Comparison of ENCODE assay signal across 14 cellular contexts in genomic region chr1:63677497-63677896, GRCh38.
A peak's percentile ranks its signal among the peaks of the same experiment; 100 is the strongest.
DNase-seq lines count a peak whose midpoint lies in the region; ATAC-seq and TF ChIP-seq lines count a peak whose summit lies in the region.
"Had no signal": no experiment of that assay in that cellular context is flagged by ENCODE, and none has a peak within 500 bp of the region (broad histone marks: within the 10 kb centered on the region; RNA-seq: fewer than 3 reads in every experiment).

No MANE protein-coding gene starts in this region.

- H4K20me1 ChIP-seq in GM23338 (replicated peaks; ENCODE audit: insufficient read depth) (no peaks in the 10 kb centered on the region), PC-3 (ENCODE audit: low read length) (no peaks in the 10 kb centered on the region)

- H2AFZ ChIP-seq in GM23338 = peak overlapping the region; percentile 66; the same call in 1 of the 2 replicates
- H2AFZ ChIP-seq in PC-3 (ENCODE audit: low read length) = no peak overlapping the region

- TF ChIP-seq CTCF in Caco-2 (IDR thresholded peaks at IDR 0.05; ENCODE audit: insufficient read depth in 1 of 2, low read depth in 1 of 2, low read length in 1 of 2, severe bottlenecking in 1 of 2, unreplicated experiment in 1 of 2) (no peak), GM23338 (conservative IDR thresholded peaks at IDR 0.05; ENCODE audit: low read depth in 2 of 2) (no peak), nephron (IDR thresholded peaks at IDR 0.05; ENCODE audit: unreplicated experiment in 3 of 3) (no peak), PC-3 (conservative IDR thresholded peaks at IDR 0.05; ENCODE audit: low read depth, low read length) (no peak)

- H3K27ac Mint-ChIP-seq in Caco-2 (ENCODE audit: unreplicated experiment) (peak overlapping the region; percentile 67), GM23338 (no peak overlapping the region), nephron (peak overlapping the region in 2 of 3 experiments; percentile 10 to 85)

- intact Hi-C loops in Caco-2 (cut with micrococcal nuclease; ENCODE audit: unreplicated experiment) (loop anchor here (10.0 kb wide), 1 partner anchor 377 kb away; no protein-coding TSS in a partner anchor), PC-3 (cut with micrococcal nuclease) (loop anchor here (10.0 kb wide), 1 partner anchor 237 kb away; no protein-coding TSS in a partner anchor)

- H3K27me3 ChIP-seq in Caco-2 (replicated peaks; ENCODE audit: control insufficient read depth, insufficient read depth, low read length) = no peaks in the 10 kb centered on the region
- no peaks in the 10 kb centered on the region for H3K27me3 ChIP-seq in GM23338 (ENCODE audit: insufficient read depth)
- no peaks in the 10 kb centered on the region for H3K27me3 ChIP-seq in PC-3 (ENCODE audit: low read length)

- no peaks in the 10 kb centered on the region for H3K27me3 Mint-ChIP-seq in Caco-2 (ENCODE audit: insufficient read depth, unreplicated experiment)
- peaks cover 4% of the 10 kb centered on the region for H3K27me3 Mint-ChIP-seq in GM23338 (ENCODE audit: insufficient read depth, low read depth, poor library complexity)
- H3K27me3 Mint-ChIP-seq in nephron (ENCODE audit: low read depth) = peaks cover 3% of the 10 kb centered on the region
- H3K27me3 Mint-ChIP-seq: CD4-positive, alpha-beta memory T cell had no signal

- CTCF ChIA-PET in Caco-2 (lab: Charles Lee) (no interaction called here), PC-3 (lab: Charles Lee) (no interaction called here)

- H3K4me1 ChIP-seq in Caco-2 = peaks cover 9% of the 10 kb centered on the region
- H3K4me1 ChIP-seq in GM23338 (ENCODE audit: insufficient read depth) = no peaks in the 10 kb centered on the region; the same call in 1 of the 2 replicates
- H3K4me1 ChIP-seq in PC-3 (ENCODE audit: insufficient read depth, low read length) = peaks cover 14% of the 10 kb centered on the region

- H3K36me3 ChIP-seq in Caco-2 (ENCODE audit: control insufficient read depth, insufficient read depth, low read length) (no peaks in the 10 kb centered on the region), GM23338 (ENCODE audit: insufficient read depth) (no peaks in the 10 kb centered on the region), PC-3 (ENCODE audit: low read depth, low read length) (no peaks in the 10 kb centered on the region)

- H3K4me3 Mint-ChIP-seq in Caco-2 (ENCODE audit: unreplicated experiment) (no peak overlapping the region), GM23338 (no peak overlapping the region), nephron (no peak overlapping the region)
- H3K4me3 Mint-ChIP-seq: CD4-positive, alpha-beta memory T cell; H9 had no signal

- ATAC-seq in GM23338 (no peak), PC-3 (no peak)
- ATAC-seq: HCT116 had no signal

- POLR2A ChIA-PET in Caco-2 (lab: Charles Lee) = no interaction called here
- POLR2A ChIA-PET in PC-3 (lab: Charles Lee; ENCODE audit: unreplicated experiment) = no interaction called here

- DNase-seq in Caco-2 = no peak
- no peak for DNase-seq in GM23338 (ENCODE audit: low spot score)
- DNase-seq in DMS53 (lab: John Stamatoyannopoulos, UW) = no peak
- DNase-seq in GOT3 (lab: John Stamatoyannopoulos, UW) = no peak
- DNase-seq in PC-3 = no peak
- DNase-seq: C1 segment of cervical spinal cord; CD4-positive, alpha-beta memory T cell; COR-L47; DMS153; DMS79; GF-D8; H9 had no signal

- H3K27ac ChIP-seq in GM23338 (ENCODE audit: low read depth) (no peak overlapping the region), PC-3 (ENCODE audit: low read length) (no peak overlapping the region)

- H3K4me2 ChIP-seq in GM23338 (no peak overlapping the region), PC-3 (ENCODE audit: low read length) (no peak overlapping the region)

- H3F3A ChIP-seq in GM23338 (replicated peaks; ENCODE audit: low read depth) (no peaks in the 10 kb centered on the region), PC-3 (ENCODE audit: low read length, unreplicated experiment) (no peaks in the 10 kb centered on the region)

- H3K79me2 ChIP-seq in GM23338 (replicated peaks; ENCODE audit: insufficient read depth) (no peaks in the 10 kb centered on the region), PC-3 (ENCODE audit: low read length) (no peaks in the 10 kb centered on the region)

- BruUV-seq in Caco-2 (replicated peaks; lab: Mats Ljungman, UMichigan) = no TSS peak
- no TSS peak for BruUV-seq in PC-3 (replicated peaks; lab: Mats Ljungman, UMichigan)

- no peaks in the 10 kb centered on the region for H3K36me3 Mint-ChIP-seq in Caco-2 (ENCODE audit: insufficient read depth, unreplicated experiment)
- H3K36me3 Mint-ChIP-seq in GM23338 (ENCODE audit: low read depth) = peaks cover 6% of the 10 kb centered on the region
- H3K36me3 Mint-ChIP-seq in nephron (ENCODE audit: low read depth) = no peaks in the 10 kb centered on the region

- H3K9me2 ChIP-seq in GM23338 (ENCODE audit: insufficient read depth) (peaks cover 11% of the 10 kb centered on the region; the same call in 1 of the 2 replicates), PC-3 (replicated peaks; ENCODE audit: low read length) (no peaks in the 10 kb centered on the region)

- H3K9me3 Mint-ChIP-seq in Caco-2 (ENCODE audit: unreplicated experiment) (peaks cover 13% of the 10 kb centered on the region), GM23338 (peaks cover 13% of the 10 kb centered on the region), nephron (peaks cover 6% of the 10 kb centered on the region)

- H3K9ac ChIP-seq in PC-3 (ENCODE audit: low read length) = no peak overlapping the region

- H3K4me1 Mint-ChIP-seq in Caco-2 (ENCODE audit: low read depth, unreplicated experiment) (peaks cover 16% of the 10 kb centered on the region), GM23338 (peaks cover 23% of the 10 kb centered on the region), nephron (peaks cover 24% of the 10 kb centered on the region)

- no peak overlapping the region for H3K4me3 ChIP-seq in Caco-2 (ENCODE audit: low read depth, low read length)
- no peak overlapping the region for H3K4me3 ChIP-seq in GM23338
- H3K4me3 ChIP-seq in PC-3 (ENCODE audit: low read length) = no peak overlapping the region

- H3K9me3 ChIP-seq in Caco-2 = no peaks in the 10 kb centered on the region
- no peaks in the 10 kb centered on the region for H3K9me3 ChIP-seq in PC-3 (ENCODE audit: low read length)

TF ChIP-seq in GM23338, 12 proteins besides CTCF, POLR2A, EP300 and RAD21 (continues in another document):
- no peak for TF ChIP-seq STAT1 (IDR thresholded peaks at IDR 0.05; ENCODE audit: unreplicated experiment)
- TF ChIP-seq, protein P1, sequence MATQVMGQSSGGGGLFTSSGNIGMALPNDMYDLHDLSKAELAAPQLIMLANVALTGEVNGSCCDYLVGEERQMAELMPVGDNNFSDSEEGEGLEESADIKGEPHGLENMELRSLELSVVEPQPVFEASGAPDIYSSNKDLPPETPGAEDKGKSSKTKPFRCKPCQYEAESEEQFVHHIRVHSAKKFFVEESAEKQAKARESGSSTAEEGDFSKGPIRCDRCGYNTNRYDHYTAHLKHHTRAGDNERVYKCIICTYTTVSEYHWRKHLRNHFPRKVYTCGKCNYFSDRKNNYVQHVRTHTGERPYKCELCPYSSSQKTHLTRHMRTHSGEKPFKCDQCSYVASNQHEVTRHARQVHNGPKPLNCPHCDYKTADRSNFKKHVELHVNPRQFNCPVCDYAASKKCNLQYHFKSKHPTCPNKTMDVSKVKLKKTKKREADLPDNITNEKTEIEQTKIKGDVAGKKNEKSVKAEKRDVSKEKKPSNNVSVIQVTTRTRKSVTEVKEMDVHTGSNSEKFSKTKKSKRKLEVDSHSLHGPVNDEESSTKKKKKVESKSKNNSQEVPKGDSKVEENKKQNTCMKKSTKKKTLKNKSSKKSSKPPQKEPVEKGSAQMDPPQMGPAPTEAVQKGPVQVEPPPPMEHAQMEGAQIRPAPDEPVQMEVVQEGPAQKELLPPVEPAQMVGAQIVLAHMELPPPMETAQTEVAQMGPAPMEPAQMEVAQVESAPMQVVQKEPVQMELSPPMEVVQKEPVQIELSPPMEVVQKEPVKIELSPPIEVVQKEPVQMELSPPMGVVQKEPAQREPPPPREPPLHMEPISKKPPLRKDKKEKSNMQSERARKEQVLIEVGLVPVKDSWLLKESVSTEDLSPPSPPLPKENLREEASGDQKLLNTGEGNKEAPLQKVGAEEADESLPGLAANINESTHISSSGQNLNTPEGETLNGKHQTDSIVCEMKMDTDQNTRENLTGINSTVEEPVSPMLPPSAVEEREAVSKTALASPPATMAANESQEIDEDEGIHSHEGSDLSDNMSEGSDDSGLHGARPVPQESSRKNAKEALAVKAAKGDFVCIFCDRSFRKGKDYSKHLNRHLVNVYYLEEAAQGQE (IDR thresholded peaks at IDR 0.05; ENCODE audit: unreplicated experiment) = no peak
- no peak for TF ChIP-seq NANOG (IDR thresholded peaks at IDR 0.05; ENCODE audit: borderline replicate concordance)
- TF ChIP-seq EZH2phosphoT487 (IDR thresholded peaks at IDR 0.05; ENCODE audit: unreplicated experiment) = no peak
- TF ChIP-seq EZH2 (IDR thresholded peaks at IDR 0.05; ENCODE audit: low read depth, unreplicated experiment) = no peak
